In genomic region chr10:27908231-27908630, GRCh38 we compare ENCODE assay signal across 21 cellular contexts.
"Had no signal": no experiment of that assay in that cellular context is flagged by ENCODE, and none has a peak within 500 bp of the region (broad histone marks: within the 10 kb centered on the region; RNA-seq: fewer than 3 reads in every experiment).

No MANE protein-coding gene starts in this region.

- DNase-seq: effector CD4-positive, alpha-beta T cell; endodermal cell; erythroblast; foreskin keratinocyte; immature natural killer cell; kidney; left cardiac atrium; left ventricle myocardium superior; mesenchymal stem cell; midbrain; nucleus accumbens; pancreas; right cardiac atrium; stimulated activated CD4-positive, alpha-beta T cell treated with anti-CD3 and anti-CD28 coated beads, Interleukin-4, amount 100 ng/mL, for 1 hour; stimulated activated CD8-positive, alpha-beta memory T cell treated with anti-CD3 and anti-CD28 coated beads, Interleukin-4, amount 100 ng/mL, for 48 hours; tibial artery; upper lobe of left lung; uterus had no signal

- FAIRE-seq: endothelial cell of umbilical vein, kidney, pancreas had no signal

- ATAC-seq: foreskin keratinocyte; left cardiac atrium; left ventricle myocardium superior; natural killer cell treated with Interleukin-12 subunit alpha and Interleukin-12 subunit beta and Interleukin-15 and Interleukin-18, amount 100 ng/mL, for 72 hours; pancreas; right cardiac atrium; stimulated activated effector memory CD8-positive, alpha-beta T cell treated with anti-CD3 and anti-CD28 coated beads, Interleukin-12 subunit alpha, Interleukin-12 subunit beta, amount 100 ng/mL, for 72 hours had no signal
